In genomic region chr22:31346733-31347250, GRCh38 we compare ENCODE assay signal across 1 cellular context.
TF ChIP-seq lines count a peak whose summit lies in the region.

No MANE protein-coding gene starts in this region.

TF ChIP-seq in HepG2, 621 proteins besides CTCF, POLR2A, EP300 and RAD21 (continued from another document and continues in another):
- TF ChIP-seq PRDM10 (CRISPR knock-in tag; IDR thresholded peaks at IDR 0.05; ENCODE audit: low read depth) (no peak), ZNF556 (CRISPR knock-in tag; IDR thresholded peaks at IDR 0.05; ENCODE audit: borderline replicate concordance) (peak; percentile 16; the same call in 1 of the 2 replicates), GABPA (IDR thresholded peaks at IDR 0.05; ENCODE audit: low read depth, low read length) (no peak), GABPA (CRISPR knock-in tag; IDR thresholded peaks at IDR 0.05; ENCODE audit: low read depth) (no peak), ZBTB43 (CRISPR knock-in tag; conservative IDR thresholded peaks at IDR 0.05) (no peak), MED8 (CRISPR knock-in tag; IDR thresholded peaks at IDR 0.05; ENCODE audit: insufficient replicate concordance) (peak; percentile 57), TFAP4 (IDR thresholded peaks at IDR 0.05; ENCODE audit: borderline replicate concordance, low read depth) (no peak), ZKSCAN5 (CRISPR knock-in tag; IDR thresholded peaks at IDR 0.05) (no peak), MAFG (CRISPR knock-in tag; IDR thresholded peaks at IDR 0.05) (no peak), HNRNPH1 (optimal IDR thresholded peaks at IDR 0.05; ENCODE audit: low read depth, low read length) (no peak), POGK (CRISPR knock-in tag; conservative IDR thresholded peaks at IDR 0.05) (peak; percentile 16; the same call in 1 of the 2 replicates), ZBTB46 (CRISPR knock-in tag; IDR thresholded peaks at IDR 0.05; ENCODE audit: borderline replicate concordance) (no peak), ZFP41 (CRISPR knock-in tag; IDR thresholded peaks at IDR 0.05; ENCODE audit: borderline replicate concordance) (no peak; the same call in 1 of the 2 replicates), TARDBP (CRISPR knock-in tag; IDR thresholded peaks at IDR 0.05) (peak; percentile 22; the same call in 1 of the 2 replicates), ZNF30 (CRISPR knock-in tag; IDR thresholded peaks at IDR 0.05) (no peak), ATRX (CRISPR knock-in tag; IDR thresholded peaks at IDR 0.05; ENCODE audit: borderline replicate concordance) (no peak), PLSCR1 (CRISPR knock-in tag; IDR thresholded peaks at IDR 0.05; ENCODE audit: borderline replicate concordance) (no peak), TP53 (CRISPR knock-in tag; conservative IDR thresholded peaks at IDR 0.05) (no peak), NBN (conservative IDR thresholded peaks at IDR 0.05) (no peak), REXO4 (CRISPR knock-in tag; IDR thresholded peaks at IDR 0.05; ENCODE audit: borderline replicate concordance) (no peak), ZNF337 (CRISPR knock-in tag; IDR thresholded peaks at IDR 0.05; ENCODE audit: borderline replicate concordance, low read depth) (no peak), ZNF296 (CRISPR knock-in tag; conservative IDR thresholded peaks at IDR 0.05) (no peak), SNAPC2 (CRISPR knock-in tag; IDR thresholded peaks at IDR 0.05) (no peak; the same call in 1 of the 2 replicates), NFE2L2 (IDR thresholded peaks at IDR 0.05; ENCODE audit: low read length) (no peak), HOXA9 (CRISPR knock-in tag; IDR thresholded peaks at IDR 0.05; ENCODE audit: borderline replicate concordance) (no peak), ZNF704 (CRISPR knock-in tag; IDR thresholded peaks at IDR 0.05; ENCODE audit: borderline replicate concordance) (peak; percentile 74; the same call in 1 of the 2 replicates), BRF2 (CRISPR knock-in tag; IDR thresholded peaks at IDR 0.05) (no peak), ZMYM4 (CRISPR knock-in tag; IDR thresholded peaks at IDR 0.05) (no peak), ZNF275 (CRISPR knock-in tag; IDR thresholded peaks at IDR 0.05; ENCODE audit: borderline replicate concordance) (peak; percentile 79; the same call in 1 of the 2 replicates), ARID3A (IDR thresholded peaks at IDR 0.05; ENCODE audit: low read depth, low read length) (no peak), DDIT3 (CRISPR knock-in tag; IDR thresholded peaks at IDR 0.05) (no peak), MLXIP (CRISPR knock-in tag; IDR thresholded peaks at IDR 0.05; ENCODE audit: borderline replicate concordance) (no peak), MTA3 (CRISPR knock-in tag; IDR thresholded peaks at IDR 0.05) (no peak), MAFK (conservative IDR thresholded peaks at IDR 0.05 in 1 of 2, IDR thresholded peaks at IDR 0.05 in 1 of 2; ENCODE audit: low read length in 2 of 2) (no peak), IRF1 (CRISPR knock-in tag; IDR thresholded peaks at IDR 0.05; ENCODE audit: low read depth) (0 out of 2 replicates have a peak, but pooled peaks have one; percentile 67), ZNF510 (CRISPR knock-in tag; IDR thresholded peaks at IDR 0.05; ENCODE audit: low read depth) (no peak), JUND (CRISPR knock-in tag; IDR thresholded peaks at IDR 0.05) (no peak), XBP1 (CRISPR knock-in tag; IDR thresholded peaks at IDR 0.05) (0 out of 2 replicates have a peak, but pooled peaks have one; percentile 45), NR3C1 (CRISPR knock-in tag; IDR thresholded peaks at IDR 0.05) (no peak), FOSL1 (CRISPR knock-in tag; IDR thresholded peaks at IDR 0.05; ENCODE audit: borderline replicate concordance) (no peak)
